In the genomic region with DNA sequence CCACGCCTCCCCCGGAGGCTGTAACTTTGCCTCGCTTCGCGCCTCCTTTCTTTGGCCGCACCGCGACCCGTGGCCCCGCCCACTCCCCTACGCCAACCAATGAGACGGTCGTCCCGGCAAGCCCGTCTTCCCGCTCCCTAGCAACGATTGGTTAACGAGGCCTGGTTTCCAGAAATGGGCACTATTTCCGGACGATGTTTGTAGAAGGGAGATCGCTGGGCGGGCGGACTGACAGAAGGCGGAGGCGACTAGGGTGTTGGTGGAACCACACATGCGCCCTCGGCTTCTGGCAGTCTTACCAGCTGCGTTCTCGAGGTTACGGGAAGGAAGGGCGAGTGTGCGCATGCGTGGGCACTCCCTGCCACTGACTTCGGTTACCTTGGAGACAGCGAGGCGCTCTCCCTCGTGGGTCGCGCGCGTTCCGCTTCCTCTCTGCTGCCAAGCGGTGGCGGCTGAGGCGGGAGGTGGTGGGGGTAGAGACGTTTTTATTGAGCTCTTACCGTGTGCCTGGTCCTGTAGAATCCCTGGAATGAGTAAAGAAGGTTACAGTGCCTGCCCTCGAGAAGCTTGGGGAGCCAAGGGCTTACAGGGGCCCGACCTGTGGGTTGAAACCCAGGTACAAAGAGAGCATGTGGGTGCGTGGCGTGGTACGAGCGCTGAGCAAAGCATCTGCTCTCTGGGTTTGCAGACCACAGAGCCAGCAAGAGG, we compare ENCODE assay signal across 8 cellular contexts. TPM values are rescaled to one million over a fixed set of nuclear protein-coding genes. Genes with fewer than 3 reads are reported as not detected.
DNase-seq lines count a peak whose midpoint lies in the region; ATAC-seq, FAIRE-seq and TF ChIP-seq lines count a peak whose summit lies in the region.

No MANE protein-coding gene starts in this region.

- no peak overlapping the region for H3K18ac ChIP-seq in trophoblast cell (ENCODE audit: low read length)

- no peaks in the 10 kb centered on the region for H3K36me3 ChIP-seq in adrenal gland (replicated peaks in 1 of 2)
- H3K36me3 ChIP-seq in trophoblast cell (ENCODE audit: control insufficient read depth in 1 of 2, insufficient read depth in 2 of 2, low read length in 2 of 2), result no peaks in the 10 kb centered on the region
- H3K36me3 ChIP-seq in transverse colon, result no peaks in the 10 kb centered on the region

- DNase-seq in GM12892 (ENCODE audit: insufficient read length), result peak; percentile 92
- DNase-seq in NCI-H1436 (lab: John Stamatoyannopoulos, UW), result peak; percentile 100
- DNase-seq in SW480 (ENCODE audit: low spot score), result peak; percentile 100
- peak; percentile 100 for DNase-seq in adrenal gland
- peak; percentile 100 for DNase-seq in cardiac septum (ENCODE audit: low spot score)
- peak; percentile 100 for DNase-seq in trophoblast cell
- DNase-seq in transverse colon, result peak; percentile 100

- H3K4me2 ChIP-seq in trophoblast cell (ENCODE audit: low read length), result peak overlapping the region; percentile 65

- H3K4me1 ChIP-seq in adrenal gland (replicated peaks in 1 of 2) (peaks cover 47 to 71% of the 10 kb centered on the region in 2 donors), trophoblast cell (ENCODE audit: control insufficient read depth in 1 of 2, insufficient read depth in 2 of 2, low read length in 2 of 2) (peaks cover 16 to 38% of the 10 kb centered on the region in 2 experiments), transverse colon (peaks cover 37 to 87% (median 78%) of the 10 kb centered on the region in 4 donors)

- H2AK5ac ChIP-seq in trophoblast cell (ENCODE audit: low read length), result no peak overlapping the region

- peak overlapping the region; percentile 3 for H3K9ac ChIP-seq in trophoblast cell (ENCODE audit: low read length)

- H3K9me3 ChIP-seq in adrenal gland (replicated peaks in 1 of 3) (no peaks in the 10 kb centered on the region), trophoblast cell (ENCODE audit: insufficient read depth, low read depth, low read length) (no peaks in the 10 kb centered on the region), transverse colon (no peaks in the 10 kb centered on the region)

- H2BK12ac ChIP-seq in trophoblast cell (ENCODE audit: low read length), result no peak overlapping the region

- TF ChIP-seq CTCF in adrenal gland (IDR thresholded peaks at IDR 0.05) (no peak), transverse colon (IDR thresholded peaks at IDR 0.05) (peak in 1 of 5 experiments; percentile 18)

- H3K4ac ChIP-seq in trophoblast cell (ENCODE audit: low read depth, low read length), result no peak overlapping the region

- ATAC-seq in HG02840 (IDR thresholded peaks at IDR 0.05; ENCODE audit: low FRiP score, unreplicated experiment), result peak; percentile 85

- in situ Hi-C loops in transverse colon (cut with MboI; ENCODE audit: low pct_ligation_motif_present in 1 of 4, low pct_unique_long_range_greater_than_20kb in 1 of 4, low sequenced_read_pairs in 3 of 4), result no loop called here

- H3K79me2 ChIP-seq in trophoblast cell (ENCODE audit: control insufficient read depth, insufficient read depth, low read length, poor library complexity), result peaks cover 8% of the 10 kb centered on the region

- intact Hi-C loops in adrenal gland (cut with DNase I) (no loop called here), cardiac septum (cut with DNase I) (loop anchor here (2.0 kb wide), 3 partner anchors 22 to 54 kb away; no protein-coding TSS in a partner anchor), transverse colon (cut with DNase I; ENCODE audit: low total_unique reads) (loop anchor here (5.0 kb wide), 1 partner anchor 40 kb away; no protein-coding TSS in a partner anchor)

- FAIRE-seq in GM12892 (lab: Jason Lieb, UNC), result peak; percentile 99

- no peak for TF ChIP-seq EP300 in transverse colon (IDR thresholded peaks at IDR 0.05; ENCODE audit: low read depth)

- H3K27ac ChIP-seq in adrenal gland, result peak overlapping the region; percentile 62 to 100 (median 93)
- peak overlapping the region; percentile 2 for H3K27ac ChIP-seq in trophoblast cell (ENCODE audit: low read depth, low read length)
- H3K27ac ChIP-seq in transverse colon, result peak overlapping the region; percentile 99 to 100 (median 100)

- H3K79me1 ChIP-seq in trophoblast cell (ENCODE audit: low read length), result peaks cover 10% of the 10 kb centered on the region

- no peak overlapping the region for H2BK5ac ChIP-seq in trophoblast cell (ENCODE audit: low read depth, low read length, poor library complexity)

- no peak overlapping the region for H3K23ac ChIP-seq in trophoblast cell (ENCODE audit: low read length)

- WGBS in adrenal gland, 4 donors, result 0 to 2% (median 0%) methylated on average over 15 to 53 of the region's 53 CpGs
- WGBS in trophoblast cell (ENCODE audit: extremely low coverage, insufficient coverage, insufficient read length), result no CpG with 5 or more reads among the region's 53 CpGs
- 0 to 1% methylated on average over 6 to 44 of the region's 53 CpGs for WGBS in transverse colon (ENCODE audit: low coverage in 1 of 2), 2 donors

- no peak; the same call in 1 of the 2 replicates for TF ChIP-seq POLR2A in GM12892 (IDR thresholded peaks at IDR 0.05; ENCODE audit: low read depth, low read length)
- TF ChIP-seq POLR2A in adrenal gland (IDR thresholded peaks at IDR 0.05), result no peak
- peak; percentile 19 for TF ChIP-seq POLR2A in transverse colon (IDR thresholded peaks at IDR 0.05)

- H3K27me3 ChIP-seq in adrenal gland (no peaks in the 10 kb centered on the region), trophoblast cell (ENCODE audit: insufficient read depth, low read length) (no peaks in the 10 kb centered on the region), transverse colon (no peaks in the 10 kb centered on the region)

- peak overlapping the region; percentile 32 for H2AFZ ChIP-seq in trophoblast cell (ENCODE audit: insufficient read depth, low read length, poor library complexity)

- H3K4me3 ChIP-seq in adrenal gland (peak overlapping the region in 1 of 4 donors; percentile 94), trophoblast cell (ENCODE audit: low read depth, low read length) (peak overlapping the region; percentile 25), transverse colon (peak overlapping the region; percentile 22 to 90 (median 64))

- H4K91ac ChIP-seq in trophoblast cell (ENCODE audit: low read depth, low read length), result peak overlapping the region; percentile 15

- H3K14ac ChIP-seq in trophoblast cell (ENCODE audit: low read length), result peak overlapping the region; percentile 21

- H4K12ac ChIP-seq in trophoblast cell (ENCODE audit: low read depth, low read length), result no peak overlapping the region

- H2BK120ac ChIP-seq in trophoblast cell (ENCODE audit: insufficient read depth, low read length, poor library complexity), result no peak overlapping the region

- H4K8ac ChIP-seq in trophoblast cell (ENCODE audit: low read depth, low read length), result peak overlapping the region; percentile 11

RNA-seq across cellular contexts. Expression of a gene that starts 0.4 kb away (rescaled TPM):
- polyA plus RNA-seq in GM12892 (2012; ENCODE audit: missing spikeins), result 13.9 TPM
- total RNA-seq in adrenal gland (1 to 10 TPM; 2.4 to 9.7 (median 7.2) TPM), cardiac septum (14.6 TPM), transverse colon (10 to 100 TPM; 13.0 to 33.7 (median 18.7) TPM)
- polyA plus RNA-seq in adrenal gland, result 10 to 100 TPM in 1 of 3 donors, 1 to 10 TPM in 2; 2.9 to 14.7 (median 7.7) TPM
- 1.1 and 1.3 TPM in 2 replicates for polyA plus RNA-seq in trophoblast cell (2013)

RNA-seq across cellular contexts. Expression of a gene that starts 55.4 kb away (rescaled TPM):
- polyA plus RNA-seq in GM12892 (2012; ENCODE audit: missing spikeins), result 0.74 TPM
- total RNA-seq in adrenal gland (under 1 TPM in 1 of 8 donors, not detected in 7; 0.11 TPM), cardiac septum (not detected), transverse colon (under 1 TPM in 1 of 4 donors, not detected in 3; 0.48 TPM)
- not detected for polyA plus RNA-seq in adrenal gland
- not detected in 2 replicates for polyA plus RNA-seq in trophoblast cell (2013)

Comparison
In these comparisons a context has a peak if more than half of its experiments do, and no peak if none do; other contexts are left out.
1. H3K27ac ChIP-seq: peak in every context shown above with its lines; median percentile 100 in transverse colon; 93 in adrenal gland; 2 in trophoblast cell.
2. intact Hi-C loops: an anchor here in cardiac septum (2.0 kb wide) and transverse colon (5.0 kb wide); none called in adrenal gland.